ENCODE assay signal across 8 cellular contexts in the genomic region with DNA sequence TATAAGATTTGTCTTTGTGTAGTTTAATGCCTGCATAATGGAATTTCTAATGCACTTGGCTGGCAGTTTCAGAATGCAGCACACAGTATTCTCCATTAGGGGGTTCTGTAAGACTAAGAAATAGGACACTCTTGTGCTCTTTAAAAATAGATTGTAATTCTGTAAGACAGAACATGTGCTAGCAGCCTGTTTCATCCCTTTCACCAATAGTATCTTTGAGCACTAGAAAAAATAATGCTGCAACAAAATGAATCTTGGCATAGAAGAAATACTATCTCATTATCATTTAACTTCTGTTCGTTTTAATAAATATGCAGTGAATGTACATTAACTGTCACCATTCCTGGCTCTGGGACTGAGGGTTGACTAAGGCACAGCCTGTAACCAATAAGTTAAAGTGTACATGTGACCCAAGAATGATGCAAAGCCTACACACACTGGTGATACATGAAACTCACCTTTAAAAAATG. TPM values are rescaled to one million over a fixed set of nuclear protein-coding genes. Genes with fewer than 3 reads are reported as not detected.
DNase-seq lines count a peak whose midpoint lies in the region; ATAC-seq and TF ChIP-seq lines count a peak whose summit lies in the region.

No MANE protein-coding gene starts in this region.

- no peak overlapping the region for H3K27ac Mint-ChIP-seq in activated T-helper 1 cell treated with anti-CD3 and anti-CD28 coated beads, Interleukin-12 subunit alpha, Interleukin-12 subunit beta, Interleukin-2, Interleukin-4 antibody, amounts not matched to agents 30 ng/mL and 10 ng/mL and 1 ng/mL, durations not matched to agents 14 hours and 24 hours and 36 hours

- peaks cover 12% of the 10 kb centered on the region for H3K4me1 Mint-ChIP-seq in activated T-helper 1 cell treated with anti-CD3 and anti-CD28 coated beads, Interleukin-12 subunit alpha, Interleukin-12 subunit beta, Interleukin-2, Interleukin-4 antibody, amounts not matched to agents 30 ng/mL and 10 ng/mL and 1 ng/mL, durations not matched to agents 14 hours and 24 hours and 36 hours (ENCODE audit: low read depth)

- no peak overlapping the region for H3K4me3 Mint-ChIP-seq in activated T-helper 1 cell treated with anti-CD3 and anti-CD28 coated beads, Interleukin-12 subunit alpha, Interleukin-12 subunit beta, Interleukin-2, Interleukin-4 antibody, amounts not matched to agents 30 ng/mL and 10 ng/mL and 1 ng/mL, durations not matched to agents 14 hours and 24 hours and 36 hours

- TF ChIP-seq CTCF in omental fat pad (IDR thresholded peaks at IDR 0.05): no peak

- intact Hi-C loops in activated T-helper 1 cell treated with anti-CD3 and anti-CD28 coated beads, Interleukin-12 subunit alpha, Interleukin-12 subunit beta, Interleukin-2, Interleukin-4 antibody, amounts not matched to agents 30 ng/mL and 10 ng/mL and 1 ng/mL, durations not matched to agents 14 hours and 24 hours and 36 hours (cut with micrococcal nuclease): loop anchor here (1.0 kb wide), 2 partner anchors 61 to 177 kb away; no protein-coding TSS in a partner anchor

- ATAC-seq in GM21390 (IDR thresholded peaks at IDR 0.05; ENCODE audit: unreplicated experiment) (peak; percentile 66), omental fat pad (ENCODE audit: low FRiP score) (peak; percentile 71)

- H3K36me3 Mint-ChIP-seq in activated T-helper 1 cell treated with anti-CD3 and anti-CD28 coated beads, Interleukin-12 subunit alpha, Interleukin-12 subunit beta, Interleukin-2, Interleukin-4 antibody, amounts not matched to agents 30 ng/mL and 10 ng/mL and 1 ng/mL, durations not matched to agents 14 hours and 24 hours and 36 hours (ENCODE audit: low read depth): no peaks in the 10 kb centered on the region

- no peaks in the 10 kb centered on the region for H3K27me3 Mint-ChIP-seq in activated T-helper 1 cell treated with anti-CD3 and anti-CD28 coated beads, Interleukin-12 subunit alpha, Interleukin-12 subunit beta, Interleukin-2, Interleukin-4 antibody, amounts not matched to agents 30 ng/mL and 10 ng/mL and 1 ng/mL, durations not matched to agents 14 hours and 24 hours and 36 hours (ENCODE audit: insufficient read depth)

- DNase-seq in DMS 273 (lab: John Stamatoyannopoulos, UW; ENCODE audit: unreplicated experiment) (peak; percentile 72), LoVo (ENCODE audit: low spot score) (peak; percentile 71), SK-N-DZ (ENCODE audit: low spot score) (peak; percentile 52), fibroblast of gingiva (ENCODE audit: low read depth) (peak; percentile 62), omental fat pad (ENCODE audit: low spot score) (no peak), COLO668 (lab: John Stamatoyannopoulos, UW; ENCODE audit: unreplicated experiment) (no peak)
- no peak for DNase-seq in activated T-helper 1 cell treated with anti-CD3 and anti-CD28 coated beads, Interleukin-12 subunit alpha, Interleukin-12 subunit beta, Interleukin-2, Interleukin-4 antibody, amounts not matched to agents 30 ng/mL and 10 ng/mL and 1 ng/mL, durations not matched to agents 14 hours and 24 hours and 36 hours (ENCODE audit: low spot score)

- H3K9me3 Mint-ChIP-seq in activated T-helper 1 cell treated with anti-CD3 and anti-CD28 coated beads, Interleukin-12 subunit alpha, Interleukin-12 subunit beta, Interleukin-2, Interleukin-4 antibody, amounts not matched to agents 30 ng/mL and 10 ng/mL and 1 ng/mL, durations not matched to agents 14 hours and 24 hours and 36 hours: peaks cover 3% of the 10 kb centered on the region

RNA-seq across cellular contexts. Expression of a gene that starts 23.8 kb away (rescaled TPM):
- polyA plus RNA-seq in SK-N-DZ (2014; cell fraction: cytosol; rRNA removed): 29.2 and 35.2 TPM in 2 replicates
- 14.1 and 19.6 TPM in 2 replicates for polyA plus RNA-seq in SK-N-DZ (2014; cell fraction: nucleus; rRNA removed)
- total RNA-seq in omental fat pad: 10 to 100 TPM; 20.6 to 40.7 (median 25.9) TPM
- total RNA-seq in activated T-helper 1 cell treated with anti-CD3 and anti-CD28 coated beads, Interleukin-12 subunit alpha, Interleukin-12 subunit beta, Interleukin-2, Interleukin-4 antibody, amounts not matched to agents 30 ng/mL and 10 ng/mL and 1 ng/mL, durations not matched to agents 14 hours and 24 hours and 36 hours: 54.4 and 55.6 TPM in 2 replicates

Comparison
In these comparisons a context has a peak if more than half of its experiments do, and no peak if none do; other contexts are left out.
1. DNase-seq: peak in DMS 273 (single experiment), LoVo (single experiment), SK-N-DZ (single experiment) and fibroblast of gingiva (single experiment); none in omental fat pad (single experiment), COLO668 (single experiment) and activated T-helper 1 cell treated with anti-CD3 and anti-CD28 coated beads, Interleukin-12 subunit alpha, Interleukin-12 subunit beta, Interleukin-2, Interleukin-4 antibody, amounts not matched to agents 30 ng/mL and 10 ng/mL and 1 ng/mL, durations not matched to agents 14 hours and 24 hours and 36 hours (single experiment).